9 cellular contexts compared by ENCODE assay signal in genomic region chr3:184133840-184134745, GRCh38. TPM values are rescaled to one million over a fixed set of nuclear protein-coding genes. Genes with fewer than 3 reads are reported as not detected.
DNase-seq lines count a peak whose midpoint lies in the region; ATAC-seq lines count a peak whose summit lies in the region.
"Had no signal": no experiment of that assay in that cellular context is flagged by ENCODE, and none has a peak within 500 bp of the region (broad histone marks: within the 10 kb centered on the region; RNA-seq: fewer than 3 reads in every experiment).

No MANE protein-coding gene starts in this region.

- H3K4me1 ChIP-seq in skeletal muscle satellite cell (ENCODE audit: control insufficient read depth, insufficient read depth, low read length) = peaks cover 15% of the 10 kb centered on the region

- H3K9ac ChIP-seq in skeletal muscle satellite cell (ENCODE audit: low read depth, low read length) = peak overlapping the region; percentile 91

- peaks cover 9% of the 10 kb centered on the region for H3K36me3 ChIP-seq in skeletal muscle satellite cell (ENCODE audit: insufficient read depth, low read length)

- peak; percentile 85 for DNase-seq in COLO829 (ENCODE audit: low spot score)
- DNase-seq in H4 (ENCODE audit: low spot score) = peak; percentile 92
- peak; percentile 80 for DNase-seq in NCI-H2107 (lab: John Stamatoyannopoulos, UW)
- DNase-seq in UCSD-AML1 (lab: John Stamatoyannopoulos, UW; ENCODE audit: unreplicated experiment) = peak; percentile 86
- DNase-seq in cerebellar cortex (ENCODE audit: low spot score) = peak; percentile 93
- DNase-seq in inferior parietal cortex (ENCODE audit: extremely low spot score) = peak; percentile 90

- peak overlapping the region; percentile 91 for H3K4me2 ChIP-seq in skeletal muscle satellite cell (ENCODE audit: low read length)

- no peaks in the 10 kb centered on the region for H3K27me3 ChIP-seq in skeletal muscle satellite cell (ENCODE audit: control insufficient read depth, insufficient read depth, low read length)

- peak overlapping the region; percentile 92 for H3K4me3 ChIP-seq in skeletal muscle satellite cell (ENCODE audit: low read length)

- no peaks in the 10 kb centered on the region for H3K9me3 ChIP-seq in skeletal muscle satellite cell (replicated peaks; ENCODE audit: low read length)

- ATAC-seq in HG03457 (IDR thresholded peaks at IDR 0.05; ENCODE audit: unreplicated experiment) = no peak

RNA-seq across cellular contexts. Expression of gene EIF2B5, which starts 1.1 kb away (rescaled TPM):
- 60.7 and 70.1 TPM in 2 replicates for total RNA-seq in H4 (2014; rRNA removed; shearing (Covaris generic))
- 21.0 and 23.4 TPM in 2 replicates for total RNA-seq in skeletal muscle satellite cell (2012; rRNA removed)

RNA-seq across cellular contexts. Expression of gene DVL3, which starts 21.1 kb away (rescaled TPM):
- total RNA-seq in H4 (2014; rRNA removed; shearing (Covaris generic)) = 15.8 and 17.6 TPM in 2 replicates
- 25.9 and 28.6 TPM in 2 replicates for total RNA-seq in skeletal muscle satellite cell (2012; rRNA removed)

RNA-seq across cellular contexts. Expression of gene HTR3E, which starts 37.2 kb away (rescaled TPM):
- total RNA-seq in H4 (2014; rRNA removed; shearing (Covaris generic)) = not detected in 2 replicates
- total RNA-seq in skeletal muscle satellite cell (2012; rRNA removed) = 0.66 TPM in 1 of 2 replicates, not detected in the other
- total RNA-seq: activated CD8-positive, alpha-beta memory T cell treated with anti-CD3 and anti-CD28 coated beads for 36 hours had no signal

RNA-seq across cellular contexts. Expression of gene AP2M1, which starts 40.6 kb away (rescaled TPM):
- 766 and 810 TPM in 2 replicates for total RNA-seq in H4 (2014; rRNA removed; shearing (Covaris generic))
- 395 and 485 TPM in 2 replicates for total RNA-seq in skeletal muscle satellite cell (2012; rRNA removed)

RNA-seq across cellular contexts. Expression of gene ABCF3, which starts 51.9 kb away (rescaled TPM):
- 18.5 and 36.8 TPM in 2 replicates for total RNA-seq in H4 (2014; rRNA removed; shearing (Covaris generic))
- 32.7 and 37.8 TPM in 2 replicates for total RNA-seq in skeletal muscle satellite cell (2012; rRNA removed)
